Comparison of ENCODE assay signal across 22 cellular contexts in genomic region chr6:56087421-56087820, GRCh38.
DNase-seq lines count a peak whose midpoint lies in the region; ATAC-seq and TF ChIP-seq lines count a peak whose summit lies in the region.
"Had no signal": no experiment of that assay in that cellular context is flagged by ENCODE, and none has a peak within 500 bp of the region (broad histone marks: within the 10 kb centered on the region; RNA-seq: fewer than 3 reads in every experiment).

No MANE protein-coding gene starts in this region.

- TF ChIP-seq CTCF in astrocyte of the spinal cord (IDR thresholded peaks at IDR 0.05; ENCODE audit: low read depth, low read length), result no peak

- in situ Hi-C loops in astrocyte of the spinal cord (cut with HindIII; ENCODE audit: low sequenced_read_pairs), result no loop called here

- DNase-seq in NCI-H82 (lab: John Stamatoyannopoulos, UW), result peak; percentile 45
- no peak for DNase-seq in NCI-H82 treated with DMSO at 0.1 percent for 48 hours (lab: John Stamatoyannopoulos, UW; ENCODE audit: unreplicated experiment)
- peak; percentile 63 for DNase-seq in astrocyte of the spinal cord (ENCODE audit: low read depth, low spot score)
- DNase-seq in left ventricle myocardium superior, result no peak
- no peak for DNase-seq in aorta
- no peak for DNase-seq in COLO668 (lab: John Stamatoyannopoulos, UW; ENCODE audit: unreplicated experiment)
- DNase-seq in iPS-NIHi11 (ENCODE audit: low spot score), result no peak
- DNase-seq: activated gamma-delta T cell; amygdala; cortex of kidney; DMS153; MG63; NCI-H1930; NCI-H526; retina; stimulated activated naive CD8-positive, alpha-beta T cell treated with anti-CD3 and anti-CD28 coated beads, Interleukin-15, amount 100 ng/mL, for 72 hours; T-helper 9 cell had no signal

- H3K36me3 ChIP-seq in aorta (ENCODE audit: control insufficient read depth in 1 of 2, insufficient read depth in 2 of 2, low read length in 1 of 2), result no peaks in the 10 kb centered on the region
- H3K36me3 ChIP-seq: BLaER1 treated with 17β-estradiol and CSF1 and Interleukin-3, amounts not matched to agents 10 nM and 100 nM; MG63; neural progenitor cell had no signal

- H3K4me3 ChIP-seq in astrocyte of the spinal cord (ENCODE audit: low read depth, low read length), result no peak overlapping the region
- H3K4me3 ChIP-seq in aorta (ENCODE audit: low read length in 2 of 2), result no peak overlapping the region
- H3K4me3 ChIP-seq: BLaER1 treated with 17β-estradiol and CSF1 and Interleukin-3, amounts not matched to agents 10 nM and 100 nM; MG63; neural progenitor cell had no signal

- peak overlapping the region in 1 of 2 donors; percentile 87 for H3K27ac ChIP-seq in aorta (ENCODE audit: low read depth in 1 of 2, low read length in 2 of 2)
- H3K27ac ChIP-seq: epithelial cell of prostate, neural progenitor cell had no signal

- ATAC-seq in left ventricle myocardium superior, result peak; percentile 74
- peak; percentile 22 for ATAC-seq in aorta (ENCODE audit: low FRiP score)
- no peak for ATAC-seq in HG03045 (IDR thresholded peaks at IDR 0.05; ENCODE audit: unreplicated experiment)
- ATAC-seq: HCT116; stimulated activated naive CD8-positive, alpha-beta T cell treated with anti-CD3 and anti-CD28 coated beads, Interleukin-15, amount 100 ng/mL, for 72 hours had no signal

- peaks cover 3 to 5% of the 10 kb centered on the region in 2 donors for H3K4me1 ChIP-seq in aorta (ENCODE audit: control insufficient read depth in 1 of 2, insufficient read depth in 2 of 2, low read length in 2 of 2)
- H3K4me1 ChIP-seq: neural progenitor cell had no signal

- intact Hi-C loops in left ventricle myocardium superior (cut with micrococcal nuclease) (no loop called here), aorta (cut with DNase I) (no loop called here)

- H3K27me3 ChIP-seq in aorta (ENCODE audit: control insufficient read depth in 1 of 2, insufficient read depth in 2 of 2, low read length in 1 of 2), result no peaks in the 10 kb centered on the region
- H3K27me3 ChIP-seq: BLaER1 treated with 17β-estradiol and CSF1 and Interleukin-3, amounts not matched to agents 10 nM and 100 nM; MG63; neural progenitor cell had no signal

- no peaks in the 10 kb centered on the region for H3K9me3 ChIP-seq in aorta (ENCODE audit: control insufficient read depth, low read length)
- H3K9me3 ChIP-seq: MG63 had no signal

Comparison
In these comparisons a context has a peak if more than half of its experiments do, and no peak if none do; other contexts are left out.
1. DNase-seq: peak in NCI-H82 (single experiment) and astrocyte of the spinal cord (single experiment); none in NCI-H82 treated with DMSO at 0.1 percent for 48 hours (single experiment), left ventricle myocardium superior (single experiment), aorta (0 of 2), COLO668 (single experiment) and iPS-NIHi11 (single experiment).